In genomic region chr15:28098766-28099554, GRCh38 we compare ENCODE assay signal across 8 cellular contexts. TPM values are rescaled to one million over a fixed set of nuclear protein-coding genes. Genes with fewer than 3 reads are reported as not detected.
DNase-seq lines count a peak whose midpoint lies in the region; ATAC-seq and TF ChIP-seq lines count a peak whose summit lies in the region.

TSS of gene OCA2 (minus strand) at chr15:28099315. CDS start at chr15:28081874, 17,441 bp downstream.

- H2AFZ ChIP-seq in IMR-90 (replicated peaks; ENCODE audit: low read length, poor library complexity): peak within 1 kb of the TSS; percentile 68

- H3K27ac ChIP-seq in IMR-90 (ENCODE audit: insufficient read depth, low read length) (no peak within 1 kb of the TSS), body of pancreas (no peak within 1 kb of the TSS)

- H2AK9ac ChIP-seq in IMR-90 (replicated peaks; ENCODE audit: low read depth, low read length, poor library complexity): peak within 1 kb of the TSS; percentile 13

- peak; percentile 57 for ATAC-seq in IMR-90 (ENCODE audit: low read depth)
- peak; percentile 14 for ATAC-seq in body of pancreas
- no peak for ATAC-seq in GM18907 (IDR thresholded peaks at IDR 0.05; ENCODE audit: unreplicated experiment)
- ATAC-seq in HG02870 (IDR thresholded peaks at IDR 0.05; ENCODE audit: unreplicated experiment): no peak

- H3K4me3 ChIP-seq in IMR-90 (ENCODE audit: insufficient read depth, low read depth, low read length) (no peak within 1 kb of the TSS), body of pancreas (no peak within 1 kb of the TSS)

- no peak within 1 kb of the TSS for H3K9ac ChIP-seq in IMR-90 (ENCODE audit: low read depth, low read length)

- H3K23ac ChIP-seq in IMR-90 (ENCODE audit: low read depth, low read length): no peak within 1 kb of the TSS

- dilution Hi-C loops in IMR-90 (cut with HindIII; ENCODE audit: low sequenced_read_pairs, unreplicated experiment): no loop called here

- H3K4me2 ChIP-seq in IMR-90 (ENCODE audit: low read depth, low read length): peak within 1 kb of the TSS; percentile 26; the same call in 1 of the 2 replicates

- H3K18ac ChIP-seq in IMR-90 (ENCODE audit: low read depth, low read length): no peak within 1 kb of the TSS

- no peak within 1 kb of the TSS for H4K8ac ChIP-seq in IMR-90 (ENCODE audit: low read depth in 2 of 2, low read length in 2 of 2)

- H3K27me3 ChIP-seq in IMR-90 (ENCODE audit: control insufficient read depth, insufficient read depth, low read length): peaks cover 60% of the 10 kb centered on the region
- H3K27me3 ChIP-seq in body of pancreas: no peaks in the 10 kb centered on the region

- DNase-seq in AG09319 (ENCODE audit: extremely low read depth, low read depth) (no peak), IMR-90 (peak; percentile 30), body of pancreas (peak; percentile 41 to 74 (median 58)), islet precursor cell (peak; percentile 91)
- DNase-seq in stimulated activated CD4-positive, alpha-beta T cell treated with anti-CD3 and anti-CD28 coated beads, TNF-alpha, amount 100 ng/mL, for 24 hours (ENCODE audit: low read depth in 3 of 3): peak in 2 of 3 experiments; percentile 40 to 59

- H3K36me3 Mint-ChIP-seq in T-helper 1 cell treated with Interleukin-12 subunit alpha and Interleukin-12 subunit beta and Interleukin-4 antibody, amounts not matched to agents 30 μg/mL and 1 μg/mL, for 36 hours (ENCODE audit: low read depth): peaks cover 1% of the 10 kb centered on the region

- no TSS peak for BruUV-seq in IMR-90 (replicated peaks; lab: Mats Ljungman, UMichigan)

- H3K4me1 ChIP-seq in IMR-90 (ENCODE audit: control insufficient read depth, insufficient read depth, low read length) (peaks cover 2% of the 10 kb centered on the region; the same call in 1 of the 2 replicates), body of pancreas (peaks cover 46% of the 10 kb centered on the region)

- H3K9me3 ChIP-seq in IMR-90 (ENCODE audit: control insufficient read depth, insufficient read depth, low read length) (no peaks in the 10 kb centered on the region), body of pancreas (no peaks in the 10 kb centered on the region)

- no peaks in the 10 kb centered on the region for H3K79me1 ChIP-seq in IMR-90 (ENCODE audit: low read depth in 1 of 2, low read length in 2 of 2)

- H3K56ac ChIP-seq in IMR-90 (ENCODE audit: extremely low read depth, insufficient read depth, low read length): no peak within 1 kb of the TSS

- in situ Hi-C loops in IMR-90 (cut with MboI; ENCODE audit: low sequenced_read_pairs): no loop called here

- no peak within 1 kb of the TSS for H3K4ac ChIP-seq in IMR-90 (ENCODE audit: low read depth, low read length)

- TF ChIP-seq CTCF in AG09319 (IDR thresholded peaks at IDR 0.05; ENCODE audit: low read depth, low read length) (peak; percentile 19), IMR-90 (conservative IDR thresholded peaks at IDR 0.05; ENCODE audit: low read depth, low read length) (0 out of 2 replicates have a peak, but pooled peaks have one; percentile 11), body of pancreas (IDR thresholded peaks at IDR 0.05) (no peak)

- POLR2A ChIA-PET in IMR-90 (lab: Charles Lee; ENCODE audit: unreplicated experiment): no interaction called here

- TF ChIP-seq POLR2A in IMR-90 (IDR thresholded peaks at IDR 0.05; ENCODE audit: low read depth, low read length) (no peak), body of pancreas (IDR thresholded peaks at IDR 0.05) (no peak)

- no peak within 1 kb of the TSS for H3K27ac Mint-ChIP-seq in T-helper 1 cell treated with Interleukin-12 subunit alpha and Interleukin-12 subunit beta and Interleukin-4 antibody, amounts not matched to agents 30 μg/mL and 1 μg/mL, for 36 hours

- H2BK15ac ChIP-seq in IMR-90 (ENCODE audit: low read depth, low read length): no peak within 1 kb of the TSS

- peaks cover 54% of the 10 kb centered on the region for H3K27me3 Mint-ChIP-seq in T-helper 1 cell treated with Interleukin-12 subunit alpha and Interleukin-12 subunit beta and Interleukin-4 antibody, amounts not matched to agents 30 μg/mL and 1 μg/mL, for 36 hours (ENCODE audit: low read depth)

- peaks cover 13% of the 10 kb centered on the region for H3K4me1 Mint-ChIP-seq in T-helper 1 cell treated with Interleukin-12 subunit alpha and Interleukin-12 subunit beta and Interleukin-4 antibody, amounts not matched to agents 30 μg/mL and 1 μg/mL, for 36 hours (ENCODE audit: low read depth)

- no peak within 1 kb of the TSS for H4K91ac ChIP-seq in IMR-90 (ENCODE audit: insufficient read depth, low read depth, low read length)

- TF ChIP-seq RAD21 in IMR-90 (IDR thresholded peaks at IDR 0.05; ENCODE audit: low read length): no peak

- no peak within 1 kb of the TSS for H2BK5ac ChIP-seq in IMR-90 (ENCODE audit: low read depth, low read length, poor library complexity, severe bottlenecking)

- H2BK20ac ChIP-seq in IMR-90 (ENCODE audit: low read depth, low read length): no peak within 1 kb of the TSS

- WGBS in IMR-90 (ENCODE audit: extremely low coverage in 2 of 2, insufficient read length in 1 of 2), 2 experiments: 13% methylated on average over 18 of the region's 52 CpGs; no CpG with 5 or more reads in 1 of the 2 experiments
- WGBS in body of pancreas, 2 donors: 7 to 9% methylated on average over 18 to 52 of the region's 52 CpGs

- no peak within 1 kb of the TSS for H2AK5ac ChIP-seq in IMR-90 (ENCODE audit: low read depth, low read length)

- H3K36me3 ChIP-seq in IMR-90 (ENCODE audit: control insufficient read depth, insufficient read depth, low read length) (no peaks in the 10 kb centered on the region), body of pancreas (replicated peaks in 1 of 2; ENCODE audit: insufficient read depth in 1 of 2, low read depth in 2 of 2) (no peaks in the 10 kb centered on the region)

- no peaks in the 10 kb centered on the region for H4K20me1 ChIP-seq in IMR-90 (ENCODE audit: insufficient read depth, low read length)

- intact Hi-C loops in IMR-90 (cut with micrococcal nuclease): no loop called here
- intact Hi-C loops in body of pancreas (cut with DNase I): no loop called here

- no peaks in the 10 kb centered on the region for H3K9me1 ChIP-seq in IMR-90 (ENCODE audit: insufficient read depth, low read length)

- H3K9me3 Mint-ChIP-seq in T-helper 1 cell treated with Interleukin-12 subunit alpha and Interleukin-12 subunit beta and Interleukin-4 antibody, amounts not matched to agents 30 μg/mL and 1 μg/mL, for 36 hours: no peaks in the 10 kb centered on the region

- peak within 1 kb of the TSS; percentile 19 for H3K4me3 Mint-ChIP-seq in T-helper 1 cell treated with Interleukin-12 subunit alpha and Interleukin-12 subunit beta and Interleukin-4 antibody, amounts not matched to agents 30 μg/mL and 1 μg/mL, for 36 hours

- no peak within 1 kb of the TSS for H3K14ac ChIP-seq in IMR-90 (replicated peaks; ENCODE audit: low read depth, low read length)

- CTCF ChIA-PET in IMR-90 (lab: Yijun Ruan, JAX): interaction anchor here (1.0 to 1.7 kb wide), 3 partner anchors 9 to 27 kb away, joined by 3 to 6 read pairs (median 4); no protein-coding TSS in a partner anchor

- H4K5ac ChIP-seq in IMR-90 (ENCODE audit: low read depth, low read length): no peak within 1 kb of the TSS

- H2BK120ac ChIP-seq in IMR-90 (ENCODE audit: low read depth, low read length): no peak within 1 kb of the TSS

TF ChIP-seq in IMR-90, 13 proteins besides CTCF, POLR2A, EP300 and RAD21:
- TF ChIP-seq MXI1 (IDR thresholded peaks at IDR 0.05; ENCODE audit: borderline replicate concordance, low read depth, low read length) (no peak), MAZ (IDR thresholded peaks at IDR 0.05; ENCODE audit: borderline replicate concordance, low read depth, low read length) (no peak), SMC3 (IDR thresholded peaks at IDR 0.05; ENCODE audit: low read depth, low read length) (no peak), MAFK (IDR thresholded peaks at IDR 0.05; ENCODE audit: low read depth, low read length) (no peak), FOS (IDR thresholded peaks at IDR 0.05; ENCODE audit: low read depth, low read length) (no peak), RFX5 (IDR thresholded peaks at IDR 0.05; ENCODE audit: low read depth, low read length) (no peak), BHLHE40 (IDR thresholded peaks at IDR 0.05; ENCODE audit: low read depth, low read length) (no peak), RCOR1 (IDR thresholded peaks at IDR 0.05; ENCODE audit: insufficient replicate concordance, low read length) (no peak), USF2 (IDR thresholded peaks at IDR 0.05; ENCODE audit: low read depth, low read length) (no peak), ELK1 (IDR thresholded peaks at IDR 0.05; ENCODE audit: borderline replicate concordance, low read depth, low read length) (no peak), CEBPB (IDR thresholded peaks at IDR 0.05; ENCODE audit: low read depth, low read length) (no peak), NFE2L2 (IDR thresholded peaks at IDR 0.05; ENCODE audit: low read depth, low read length) (no peak), CHD1 (IDR thresholded peaks at IDR 0.05; ENCODE audit: low read depth, low read length) (no peak)
TF ChIP-seq in IMR-90: peak in this region for 0.

RNA-seq across cellular contexts. Expression of gene OCA2, which starts in this region (rescaled TPM):
- under 0.01 TPM in 1 of 2 replicates, not detected in the other for total RNA-seq in IMR-90 (2012; rRNA removed)
- 0.03 TPM in 1 of 2 replicates, not detected in the other for polyA plus RNA-seq in IMR-90 (2012; rRNA removed)
- polyA plus RNA-seq in IMR-90 (2012; cell fraction: cytosol; rRNA removed): not detected in 2 replicates
- not detected in 2 replicates for polyA plus RNA-seq in IMR-90 (2012; cell fraction: nucleus; rRNA removed; ENCODE audit: low replicate concordance)
- not detected for total RNA-seq in body of pancreas

Comparison
In these comparisons a context has a peak if more than half of its experiments do, and no peak if none do; other contexts are left out.
1. Peak in DNase-seq, ATAC-seq and H3K4me2 ChIP-seq in IMR-90; RNA of the gene not detected or under 1 TPM.
2. Peak in DNase-seq and ATAC-seq in body of pancreas; RNA of the gene not detected or under 1 TPM.
3. CTCF ChIP-seq: peak in AG09319 (single experiment) and IMR-90 (single experiment); none in body of pancreas (0 of 7).